ENCODE assay signal across 8 cellular contexts in genomic region chr19:57320180-57321084, GRCh38. TPM values are rescaled to one million over a fixed set of nuclear protein-coding genes. Genes with fewer than 3 reads are reported as not detected.
DNase-seq lines count a peak whose midpoint lies in the region; ATAC-seq and TF ChIP-seq lines count a peak whose summit lies in the region.

Gene ZNF543, plus strand, starts transcription at chr19:57320472. Its CDS starts 382 bp downstream, at chr19:57320854.

- H3K27ac ChIP-seq in RWPE1, result peak within 1 kb of the TSS; percentile 74

- peaks cover 0 to 2% of the 10 kb centered on the region in 2 donors for H3K9me3 Mint-ChIP-seq in natural killer cell

- TF ChIP-seq CTCF in LNCaP clone FGC (IDR thresholded peaks at IDR 0.05; ENCODE audit: control insufficient read depth, extremely low read depth, insufficient read depth) (no peak), RWPE1 (conservative IDR thresholded peaks at IDR 0.05; ENCODE audit: low read depth) (no peak), fibroblast of pulmonary artery (IDR thresholded peaks at IDR 0.05; ENCODE audit: low read length, missing control alignments) (no peak), natural killer cell (IDR thresholded peaks at IDR 0.05) (no peak)

- peaks cover 27 to 35% of the 10 kb centered on the region in 2 donors for H3K4me1 Mint-ChIP-seq in natural killer cell

- POLR2A ChIA-PET in RWPE1 (lab: Yijun Ruan, JAX; ENCODE audit: low non-redundant PET), result interaction anchor here (0.6 kb wide), 3 partner anchors 18 to 684 kb away, joined by 3 read pairs; no protein-coding TSS in a partner anchor

- CTCF ChIA-PET in RWPE1 (lab: Yijun Ruan, JAX), result no interaction called here

- peak within 1 kb of the TSS; percentile 95 to 99 for H3K27ac Mint-ChIP-seq in natural killer cell

- peak within 1 kb of the TSS; percentile 94 for H3K4me3 Mint-ChIP-seq in natural killer cell

- intact Hi-C loops in natural killer cell (cut with micrococcal nuclease), result loop anchor here (1.0 to 2.0 kb wide), 3 partner anchors 31 to 80 kb away; partner anchors contain the start of genes ZNF304, ZNF460 and ZNF805

- peak; percentile 95 to 99 (median 98) for ATAC-seq in natural killer cell

- H3K27me3 Mint-ChIP-seq in natural killer cell (ENCODE audit: low read depth in 2 of 2), result peaks cover 26% of the 10 kb centered on the region in 2 donors

- H3K36me3 Mint-ChIP-seq in natural killer cell, result peaks cover 23% of the 10 kb centered on the region

- H3K4me3 ChIP-seq in LNCaP clone FGC (ENCODE audit: low read depth, low read length), result peak within 1 kb of the TSS; percentile 93
- peak within 1 kb of the TSS; percentile 66 for H3K4me3 ChIP-seq in fibroblast of pulmonary artery (replicated peaks; ENCODE audit: low read depth, low read length)

- DNase-seq in ELF-1 (ENCODE audit: low read depth, low spot score) (peak; percentile 98), H4 (ENCODE audit: low spot score) (peak; percentile 98), LNCaP clone FGC (ENCODE audit: low read depth) (peak; percentile 86), RWPE1 (ENCODE audit: low spot score) (peak; percentile 98), fibroblast of pulmonary artery (ENCODE audit: low read depth) (peak; percentile 96), natural killer cell (peak; percentile 94)
- DNase-seq in activated T-helper 9 cell treated with anti-CD3 and anti-CD28 coated beads, Interleukin-2, amount 50 U/mL, for 16 hours (ENCODE audit: low read depth), result peak; percentile 84
- peak; percentile 66 to 86 (median 82) for DNase-seq in stimulated activated naive CD4-positive, alpha-beta T cell (lab: John Stamatoyannopoulos, UW)

RNA-seq across cellular contexts. Expression of gene ZNF543, which starts in this region (rescaled TPM):
- 6.9 and 7.7 TPM in 2 replicates for total RNA-seq in H4 (2014; rRNA removed; shearing (Covaris generic))
- total RNA-seq in natural killer cell, result 1 to 10 TPM; 4.7 to 7.2 (median 5.9) TPM

Comparison
In these comparisons a context has a peak if more than half of its experiments do, and no peak if none do; other contexts are left out.
1. Peak in every context shown above with its lines: DNase-seq, ATAC-seq, H3K4me3 ChIP-seq and H3K27ac ChIP-seq.